ENCODE assay signal across 15 cellular contexts in genomic region chr4:186979966-186980745, GRCh38.
DNase-seq lines count a peak whose midpoint lies in the region; ATAC-seq, FAIRE-seq and TF ChIP-seq lines count a peak whose summit lies in the region.
"Had no signal": no experiment of that assay in that cellular context is flagged by ENCODE, and none has a peak within 500 bp of the region (broad histone marks: within the 10 kb centered on the region; RNA-seq: fewer than 3 reads in every experiment).

No MANE protein-coding gene starts in this region.

- H4K20me1 ChIP-seq in astrocyte (ENCODE audit: insufficient read depth, low read length), result no peaks in the 10 kb centered on the region

- no peak overlapping the region for H3K27ac ChIP-seq in A673 (ENCODE audit: low read depth, low read length, poor library complexity, severe bottlenecking)
- H3K27ac ChIP-seq in astrocyte (ENCODE audit: low read depth, low read length), result no peak overlapping the region
- no peak overlapping the region for H3K27ac ChIP-seq in mesenchymal stem cell (ENCODE audit: low read length, poor library complexity, severe bottlenecking)
- H3K27ac ChIP-seq: uterus had no signal

- no peaks in the 10 kb centered on the region for H3K36me3 Mint-ChIP-seq in astrocyte (ENCODE audit: low read depth, unreplicated experiment)

- intact Hi-C loops in A673 (cut with micrococcal nuclease; ENCODE audit: unreplicated experiment), result no loop called here

- H2BK12ac ChIP-seq in mesenchymal stem cell (ENCODE audit: low read length in 2 of 2), result no peak overlapping the region

- no peak overlapping the region for H3K18ac ChIP-seq in mesenchymal stem cell (ENCODE audit: low read depth in 1 of 2, low read length in 2 of 2)

- WGBS in mesenchymal stem cell, result 57% methylated on average over 10 of the region's 12 CpGs

- no peaks in the 10 kb centered on the region for H3K27me3 Mint-ChIP-seq in astrocyte (ENCODE audit: low read depth, unreplicated experiment)
- H3K27me3 Mint-ChIP-seq: activated B cell treated with CpG ODN at 0.5 μM for 24 hours had no signal

- CTCF ChIA-PET in A673 (lab: Charles Lee), result no interaction called here

- H3K79me1 ChIP-seq in mesenchymal stem cell (replicated peaks; ENCODE audit: low read length, poor library complexity, severe bottlenecking), result no peaks in the 10 kb centered on the region

- H3K27me3 ChIP-seq in A673 (replicated peaks; ENCODE audit: insufficient read depth, low read depth, low read length, poor library complexity), result peaks cover 12% of the 10 kb centered on the region
- no peaks in the 10 kb centered on the region for H3K27me3 ChIP-seq in MG63
- no peaks in the 10 kb centered on the region for H3K27me3 ChIP-seq in astrocyte (ENCODE audit: insufficient read depth, low read length)
- no peaks in the 10 kb centered on the region for H3K27me3 ChIP-seq in mesenchymal stem cell (ENCODE audit: control insufficient read depth in 1 of 2, insufficient read depth in 1 of 2, low read length in 2 of 2)
- H3K27me3 ChIP-seq: uterus had no signal

- DNase-seq in A673 (ENCODE audit: low spot score), result peak; percentile 75
- no peak for DNase-seq in MG63
- peak; percentile 57 for DNase-seq in astrocyte (ENCODE audit: low read depth)
- peak; percentile 61 for DNase-seq in mesenchymal stem cell
- no peak for DNase-seq in mesenteric fat pad (ENCODE audit: low spot score)
- DNase-seq in retina, result no peak
- no peak for DNase-seq in stimulated activated CD8-positive, alpha-beta memory T cell treated with anti-CD3 and anti-CD28 coated beads, Interleukin-4, amount 100 ng/mL, for 48 hours
- DNase-seq: 8988T; activated B cell treated with CpG ODN at 0.5 μM for 24 hours; GDM1; stimulated activated CD4-positive, alpha-beta T cell treated with anti-CD3 and anti-CD28 coated beads, Interleukin-4, amount 100 ng/mL, for 1 hour; uterus had no signal

- H3K9me3 Mint-ChIP-seq in astrocyte (ENCODE audit: unreplicated experiment), result no peaks in the 10 kb centered on the region
- H3K9me3 Mint-ChIP-seq: activated B cell treated with CpG ODN at 0.5 μM for 24 hours had no signal

- H3K9ac ChIP-seq in astrocyte (ENCODE audit: low read length) (no peak overlapping the region), mesenchymal stem cell (ENCODE audit: low read length) (peak overlapping the region; percentile 60)

- FAIRE-seq in astrocyte (lab: Jason Lieb, UNC), result no peak
- FAIRE-seq: GM19239 had no signal

- H3K4me3 ChIP-seq in A673 (ENCODE audit: low read depth, low read length, poor library complexity, severe bottlenecking), result peak overlapping the region; percentile 20
- H3K4me3 ChIP-seq in MG63, result peak overlapping the region; percentile 32
- H3K4me3 ChIP-seq in astrocyte (ENCODE audit: insufficient read depth, low read depth, low read length), result no peak overlapping the region
- peak overlapping the region in 1 of 2 experiments; percentile 58 for H3K4me3 ChIP-seq in mesenchymal stem cell (ENCODE audit: insufficient read depth in 1 of 2, low read depth in 1 of 2, low read length in 2 of 2)
- H3K4me3 ChIP-seq: uterus had no signal

- H2BK5ac ChIP-seq in mesenchymal stem cell (ENCODE audit: low read depth, low read length, poor library complexity, severe bottlenecking), result no peak overlapping the region

- H3K79me2 ChIP-seq in astrocyte (ENCODE audit: insufficient read depth, low read length), result no peaks in the 10 kb centered on the region

- H3K4ac ChIP-seq in mesenchymal stem cell (ENCODE audit: low read depth in 1 of 2, low read length in 2 of 2), result no peak overlapping the region

- no peak overlapping the region for H2BK15ac ChIP-seq in mesenchymal stem cell (ENCODE audit: low read depth, poor library complexity, severe bottlenecking)

- H3K4me2 ChIP-seq in astrocyte (ENCODE audit: low read length) (peak overlapping the region; percentile 74), mesenchymal stem cell (ENCODE audit: low read length, poor library complexity, severe bottlenecking) (no peak overlapping the region)

- H2AFZ ChIP-seq in astrocyte (ENCODE audit: low read depth, low read length) (peak overlapping the region; percentile 32), mesenchymal stem cell (ENCODE audit: low read depth, low read length) (no peak overlapping the region)

- H3K23ac ChIP-seq in mesenchymal stem cell (ENCODE audit: low read length in 2 of 2), result no peak overlapping the region

- no peaks in the 10 kb centered on the region for H3K9me3 ChIP-seq in A673 (ENCODE audit: low read depth, low read length, poor library complexity, severe bottlenecking)
- no peaks in the 10 kb centered on the region for H3K9me3 ChIP-seq in MG63
- no peaks in the 10 kb centered on the region for H3K9me3 ChIP-seq in astrocyte (ENCODE audit: insufficient read depth, low read depth, low read length)
- no peaks in the 10 kb centered on the region for H3K9me3 ChIP-seq in mesenchymal stem cell (ENCODE audit: control insufficient read depth, low read length)
- H3K9me3 ChIP-seq: uterus had no signal

- H3K36me3 ChIP-seq in A673 (ENCODE audit: insufficient read depth, low read length, poor library complexity, severe bottlenecking) (no peaks in the 10 kb centered on the region), MG63 (no peaks in the 10 kb centered on the region), astrocyte (ENCODE audit: insufficient read depth, low read length) (no peaks in the 10 kb centered on the region), mesenchymal stem cell (ENCODE audit: control insufficient read depth in 1 of 2, insufficient read depth in 2 of 2, low read depth in 1 of 2, low read length in 2 of 2) (no peaks in the 10 kb centered on the region)
- H3K36me3 ChIP-seq: uterus had no signal

- no peak overlapping the region for H4K91ac ChIP-seq in mesenchymal stem cell (ENCODE audit: low read length)

- BruUV-seq in A673 (replicated peaks; lab: Mats Ljungman, UMichigan), result no TSS peak

- ATAC-seq in HG03521 (IDR thresholded peaks at IDR 0.05; ENCODE audit: unreplicated experiment), result no peak
- ATAC-seq: SK-N-SH treated with all-trans-retinoic acid at 6 μM for 48 hours had no signal

- peaks cover 17% of the 10 kb centered on the region for H3K4me1 ChIP-seq in A673 (ENCODE audit: insufficient read depth, low read length, poor library complexity, severe bottlenecking)
- H3K4me1 ChIP-seq in astrocyte (ENCODE audit: insufficient read depth, low read length), result peaks cover 7% of the 10 kb centered on the region
- H3K4me1 ChIP-seq in mesenchymal stem cell (ENCODE audit: control insufficient read depth, insufficient read depth, low read depth, low read length), result no peaks in the 10 kb centered on the region
- H3K4me1 ChIP-seq: uterus had no signal

- H3K14ac ChIP-seq in mesenchymal stem cell (ENCODE audit: low read length in 2 of 2), result no peak overlapping the region

- H2AK5ac ChIP-seq in mesenchymal stem cell (ENCODE audit: low read length, severe bottlenecking), result no peak overlapping the region

- no peak overlapping the region for H3K4me3 Mint-ChIP-seq in astrocyte (ENCODE audit: unreplicated experiment)
- H3K4me3 Mint-ChIP-seq: activated B cell treated with CpG ODN at 0.5 μM for 24 hours had no signal

- POLR2A ChIA-PET in A673 (lab: Charles Lee; ENCODE audit: low non-redundant PET), result no interaction called here

- H3K4me1 Mint-ChIP-seq in astrocyte (ENCODE audit: low read depth, unreplicated experiment), result peaks cover 19% of the 10 kb centered on the region
- H3K4me1 Mint-ChIP-seq: activated B cell treated with CpG ODN at 0.5 μM for 24 hours had no signal

- no peak overlapping the region for H2BK120ac ChIP-seq in mesenchymal stem cell (ENCODE audit: low read depth, low read length)

- no peak overlapping the region for H4K8ac ChIP-seq in mesenchymal stem cell (ENCODE audit: low read length)

- no peak overlapping the region for H3K27ac Mint-ChIP-seq in astrocyte (ENCODE audit: unreplicated experiment)
- H3K27ac Mint-ChIP-seq: activated B cell treated with CpG ODN at 0.5 μM for 24 hours had no signal

- TF ChIP-seq CTCF in A673 (conservative IDR thresholded peaks at IDR 0.05; ENCODE audit: low read depth, low read length) (no peak), astrocyte (IDR thresholded peaks at IDR 0.05; ENCODE audit: insufficient read depth, low read depth, low read length) (no peak)

Comparison
In these comparisons a context has a peak if more than half of its experiments do, and no peak if none do; other contexts are left out.
1. DNase-seq: peak in A673 (single experiment), astrocyte (single experiment) and mesenchymal stem cell (single experiment); none in MG63 (single experiment), mesenteric fat pad (single experiment), retina (single experiment) and stimulated activated CD8-positive, alpha-beta memory T cell treated with anti-CD3 and anti-CD28 coated beads, Interleukin-4, amount 100 ng/mL, for 48 hours (single experiment).